ENCODE assay signal across 6 cellular contexts in genomic region chr19:603779-604178, GRCh38. TPM values are rescaled to one million over a fixed set of nuclear protein-coding genes. Genes with fewer than 3 reads are reported as not detected.
"Had no signal": no experiment of that assay in that cellular context is flagged by ENCODE, and none has a peak within 500 bp of the region (broad histone marks: within the 10 kb centered on the region; RNA-seq: fewer than 3 reads in every experiment).

No MANE protein-coding gene starts in this region.

RNA-seq across cellular contexts. Expression of gene HCN2, which starts 14.1 kb away (rescaled TPM):
- total RNA-seq: thoracic aorta had no signal

RNA-seq across cellular contexts. Expression of gene FGF22, which starts 35.9 kb away (rescaled TPM):
- total RNA-seq: activated CD8-positive, alpha-beta memory T cell treated with anti-CD3 and anti-CD28 coated beads for 36 hours; activated T-helper 1 cell treated with anti-CD3 and anti-CD28 coated beads, Interleukin-12 subunit alpha, Interleukin-12 subunit beta, Interleukin-2, Interleukin-4 antibody, amounts not matched to agents 30 ng/mL and 10 ng/mL and 1 ng/mL, durations not matched to agents 14 hours and 24 hours and 36 hours; bronchial epithelial cell; kidney epithelial cell; T-helper 1 cell treated with Interleukin-12 subunit alpha and Interleukin-12 subunit beta and Interleukin-4 antibody, amounts not matched to agents 30 ng/mL and 1 ng/mL, for 36 hours had no signal
